ENCODE assay signal across 14 cellular contexts in the genomic region with DNA sequence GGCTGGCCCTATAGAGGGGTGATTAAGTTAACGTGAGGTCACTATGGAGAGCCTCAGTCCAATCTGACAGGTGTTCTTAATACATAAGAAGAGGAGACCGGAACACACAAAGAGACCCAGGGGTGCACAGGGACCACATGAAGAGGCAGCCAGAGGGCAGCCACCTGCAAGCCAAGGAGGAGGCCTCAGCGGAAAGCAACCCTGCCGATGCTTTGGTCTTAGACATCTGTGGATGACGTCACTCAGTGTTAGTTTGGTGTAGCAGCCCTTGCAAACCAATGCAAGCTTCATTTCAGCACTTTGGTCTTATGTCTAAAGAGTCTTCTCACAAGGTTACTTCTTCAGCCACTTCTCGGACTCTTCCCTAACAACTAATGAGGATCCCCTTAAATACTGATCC. TPM values are rescaled to one million over a fixed set of nuclear protein-coding genes. Genes with fewer than 3 reads are reported as not detected.
DNase-seq lines count a peak whose midpoint lies in the region; ATAC-seq, FAIRE-seq and TF ChIP-seq lines count a peak whose summit lies in the region.
"Had no signal": no experiment of that assay in that cellular context is flagged by ENCODE, and none has a peak within 500 bp of the region (broad histone marks: within the 10 kb centered on the region; RNA-seq: fewer than 3 reads in every experiment).

No MANE protein-coding gene starts in this region.

- H3K9ac ChIP-seq in GM12878 (ENCODE audit: control insufficient read depth, insufficient read depth, low read length) = 0 out of 2 replicates have a peak overlapping the region, but pooled peaks have one; percentile 2

- intact Hi-C loops in GM12878 (cut with micrococcal nuclease; ENCODE audit: unreplicated experiment) = loop anchor here (10.0 kb wide), 1 partner anchor 380 kb away; no protein-coding TSS in a partner anchor
- intact Hi-C loops in ovary (cut with DNase I) = no loop called here

- no peak overlapping the region for H3K4me3 ChIP-seq in GM12878
- no peak overlapping the region for H3K4me3 ChIP-seq in ovary
- H3K4me3 ChIP-seq: transverse colon had no signal

- TF ChIP-seq POLR2A in GM15510 (IDR thresholded peaks at IDR 0.05; ENCODE audit: borderline replicate concordance, extremely low read depth, insufficient read length) (peak; percentile 43), GM12878 (IDR thresholded peaks at IDR 0.05; ENCODE audit: low read depth, low read length) (peak; percentile 34; the same call in 1 of the 2 replicates), ovary (IDR thresholded peaks at IDR 0.05) (no peak)

- H3K4me1 Mint-ChIP-seq in nephron progenitor cell = peaks cover 6% of the 10 kb centered on the region

- no peaks in the 10 kb centered on the region for H4K20me1 ChIP-seq in GM12878 (ENCODE audit: control insufficient read depth, insufficient read depth)

- H2AFZ ChIP-seq in GM12878 (ENCODE audit: control insufficient read depth, low read depth, low read length) = peak overlapping the region; percentile 18

- H3K27me3 ChIP-seq in GM12878 (replicated peaks in 1 of 2; ENCODE audit: control insufficient read depth in 2 of 2, insufficient read depth in 2 of 2, low read length in 1 of 2) (no peaks in the 10 kb centered on the region), ovary (no peaks in the 10 kb centered on the region)
- H3K27me3 ChIP-seq: transverse colon had no signal

- H3K4me1 ChIP-seq in GM12878 (ENCODE audit: control insufficient read depth, insufficient read depth, low read length) = peaks cover 89% of the 10 kb centered on the region
- no peaks in the 10 kb centered on the region for H3K4me1 ChIP-seq in ovary (ENCODE audit: insufficient read depth)
- H3K4me1 ChIP-seq: transverse colon had no signal

- TF ChIP-seq EP300 in GM12878 (IDR thresholded peaks at IDR 0.05; ENCODE audit: borderline replicate concordance in 1 of 2, control insufficient read depth in 1 of 2, low read depth in 2 of 2, low read length in 2 of 2) (no peak), ovary (IDR thresholded peaks at IDR 0.05) (no peak)

- H3K27ac ChIP-seq in GM12878 (ENCODE audit: control insufficient read depth, insufficient read depth) (peak overlapping the region; percentile 97), ovary (no peak overlapping the region)
- H3K27ac ChIP-seq: transverse colon, VCaP had no signal

- no peak overlapping the region for H3K4me3 Mint-ChIP-seq in nephron progenitor cell
- H3K4me3 Mint-ChIP-seq: CD4-positive, alpha-beta T cell had no signal

- no peak overlapping the region for H3K27ac Mint-ChIP-seq in nephron progenitor cell
- H3K27ac Mint-ChIP-seq: CD4-positive, alpha-beta T cell had no signal

- peaks cover 15% of the 10 kb centered on the region for H3K27me3 Mint-ChIP-seq in nephron progenitor cell (ENCODE audit: low read depth, poor library complexity)

- CTCF ChIA-PET in GM12878 (lab: Yijun Ruan, JAX) = interaction anchor here (1.0 to 13.2 kb wide), 4 partner anchors 8 to 33 kb away, joined by 3 to 220 read pairs (median 28); no protein-coding TSS in a partner anchor

- WGBS in GM12878 (ENCODE audit: insufficient coverage, insufficient replicate concordance, low lambda C conversion rate, missing lambda C conversion rate) = 73% methylated on average over 6 of the region's 6 CpGs
- 86 to 89% (median 89%) methylated on average over 6 of the region's 6 CpGs for WGBS in ovary, 3 donors

- in situ Hi-C loops in GM12878 (cut with MboI) = no loop called here

- H3K9me3 ChIP-seq in GM12878 (replicated peaks; ENCODE audit: control insufficient read depth, insufficient read depth, low read length) = no peaks in the 10 kb centered on the region
- no peaks in the 10 kb centered on the region for H3K9me3 ChIP-seq in ovary
- H3K9me3 ChIP-seq: transverse colon had no signal

- POLR2A ChIA-PET in GM12878 (lab: Charles Lee) = interaction anchor here (0.6 to 11.3 kb wide), 8 partner anchors 9 to 256 kb away, joined by 3 to 212 read pairs (median 3); no protein-coding TSS in a partner anchor

- RAD21 ChIA-PET in GM12878 (lab: Charles Lee; ENCODE audit: unreplicated experiment) = interaction anchor here (0.6 to 11.6 kb wide), 7 partner anchors 10 to 229 kb away, joined by 3 to 126 read pairs (median 4); no protein-coding TSS in a partner anchor

- H3K36me3 ChIP-seq in GM12878 (ENCODE audit: control insufficient read depth in 2 of 2, insufficient read depth in 2 of 2, low read length in 1 of 2) (no peaks in the 10 kb centered on the region), ovary (no peaks in the 10 kb centered on the region)
- H3K36me3 ChIP-seq: transverse colon had no signal

- peaks cover 5% of the 10 kb centered on the region for H3K79me2 ChIP-seq in GM12878 (ENCODE audit: control insufficient read depth, insufficient read depth, low read length)

- peak; percentile 40 for DNase-seq in GM12878 (ENCODE audit: low read depth, low spot score)
- no peak for DNase-seq in NCI-H2107 treated with DMSO at 0.1 percent for 48 hours (lab: John Stamatoyannopoulos, UW; ENCODE audit: unreplicated experiment)
- no peak for DNase-seq in ovary
- DNase-seq in NCI-H82 (lab: John Stamatoyannopoulos, UW) = no peak
- no peak for DNase-seq in nephron progenitor cell
- DNase-seq: central memory CD4-positive, alpha-beta T cell; NCI-H2029 treated with DMSO at 0.1 percent for 48 hours; stimulated activated CD4-positive, alpha-beta T cell treated with anti-CD3 and anti-CD28 coated beads, Interleukin-4, amount 100 ng/mL, for 4 hours; transverse colon had no signal

- peak; percentile 64 for TF ChIP-seq RAD21 in GM12878 (IDR thresholded peaks at IDR 0.05; ENCODE audit: insufficient read depth, low read depth, low read length)

- peak; percentile 70 for FAIRE-seq in GM12878 (lab: Jason Lieb, UNC)

- H3K4me2 ChIP-seq in GM12878 (ENCODE audit: control insufficient read depth, insufficient read depth) = peak overlapping the region; percentile 28; the same call in 1 of the 2 replicates

- no peaks in the 10 kb centered on the region for H3K36me3 Mint-ChIP-seq in nephron progenitor cell (ENCODE audit: low read depth)

- TF ChIP-seq CTCF in GM12878 (IDR thresholded peaks at IDR 0.05 in 2 of 3, conservative IDR thresholded peaks at IDR 0.05 in 1 of 3; ENCODE audit: control insufficient read depth in 2 of 3, extremely low read depth in 1 of 3, insufficient read depth in 1 of 3, low read depth in 3 of 3, low read length in 3 of 3) (no peak), ovary (IDR thresholded peaks at IDR 0.05) (no peak), nephron progenitor cell (IDR thresholded peaks at IDR 0.05) (no peak)

- SMC1A ChIA-PET in GM12878 (lab: Charles Lee; ENCODE audit: uncharacterized antibody, unreplicated experiment) = interaction anchor here (0.7 to 4.0 kb wide), 6 partner anchors 9 to 81 kb away, joined by 3 to 17 read pairs (median 8); no protein-coding TSS in a partner anchor

- no TSS peak for BruUV-seq in GM12878 (replicated peaks; lab: Mats Ljungman, UMichigan)

- no peaks in the 10 kb centered on the region for H3K9me3 Mint-ChIP-seq in nephron progenitor cell
- H3K9me3 Mint-ChIP-seq: CD4-positive, alpha-beta T cell had no signal

- ATAC-seq in GM19455 (IDR thresholded peaks at IDR 0.05; ENCODE audit: unreplicated experiment) (peak; percentile 38), HG03095 (IDR thresholded peaks at IDR 0.05; ENCODE audit: unreplicated experiment) (peak; percentile 26), GM12878 (no peak)

TF ChIP-seq in GM12878, 131 proteins besides CTCF, POLR2A, EP300 and RAD21 (continues in another document):
- TF ChIP-seq, protein P1, sequence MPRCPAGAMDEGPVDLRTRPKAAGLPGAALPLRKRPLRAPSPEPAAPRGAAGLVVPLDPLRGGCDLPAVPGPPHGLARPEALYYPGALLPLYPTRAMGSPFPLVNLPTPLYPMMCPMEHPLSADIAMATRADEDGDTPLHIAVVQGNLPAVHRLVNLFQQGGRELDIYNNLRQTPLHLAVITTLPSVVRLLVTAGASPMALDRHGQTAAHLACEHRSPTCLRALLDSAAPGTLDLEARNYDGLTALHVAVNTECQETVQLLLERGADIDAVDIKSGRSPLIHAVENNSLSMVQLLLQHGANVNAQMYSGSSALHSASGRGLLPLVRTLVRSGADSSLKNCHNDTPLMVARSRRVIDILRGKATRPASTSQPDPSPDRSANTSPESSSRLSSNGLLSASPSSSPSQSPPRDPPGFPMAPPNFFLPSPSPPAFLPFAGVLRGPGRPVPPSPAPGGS (IDR thresholded peaks at IDR 0.05; ENCODE audit: borderline replicate concordance, insufficient read depth, low read depth, low read length, poor library complexity, severe bottlenecking) = no peak
- TF ChIP-seq, protein P2, sequence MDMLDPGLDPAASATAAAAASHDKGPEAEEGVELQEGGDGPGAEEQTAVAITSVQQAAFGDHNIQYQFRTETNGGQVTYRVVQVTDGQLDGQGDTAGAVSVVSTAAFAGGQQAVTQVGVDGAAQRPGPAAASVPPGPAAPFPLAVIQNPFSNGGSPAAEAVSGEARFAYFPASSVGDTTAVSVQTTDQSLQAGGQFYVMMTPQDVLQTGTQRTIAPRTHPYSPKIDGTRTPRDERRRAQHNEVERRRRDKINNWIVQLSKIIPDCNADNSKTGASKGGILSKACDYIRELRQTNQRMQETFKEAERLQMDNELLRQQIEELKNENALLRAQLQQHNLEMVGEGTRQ (IDR thresholded peaks at IDR 0.05; ENCODE audit: borderline replicate concordance, low read depth, low read length) = no peak
- TF ChIP-seq RBBP5 (conservative IDR thresholded peaks at IDR 0.05) (no peak), PAX5 (IDR thresholded peaks at IDR 0.05; ENCODE audit: borderline replicate concordance, low read depth, low read length) (0 out of 2 replicates have a peak, but pooled peaks have one; percentile 30), BMI1 (IDR thresholded peaks at IDR 0.05; ENCODE audit: borderline replicate concordance) (no peak)

RNA-seq across cellular contexts. Expression of a gene that starts 47.6 kb away (rescaled TPM):
- total RNA-seq in GM12878 (2013; cell fraction: nucleolus; rRNA removed) = 108 and 136 TPM in 2 replicates
- total RNA-seq in GM12878 (2014; rRNA removed) (179 and 190 TPM in 2 replicates), GM12878 (2014; rRNA removed; fragmentation: Illumina TruSeq; extraction: Trizol) (104 and 111 TPM in 2 replicates), GM12878 (2021) (120 and 127 TPM in 2 replicates), ovary (100 to 1,000 TPM in 3 of 7 donors, 10 to 100 TPM in 4; 87.5 to 138 (median 91.3) TPM)
- 70.6 TPM for polyA plus RNA-seq in GM12878 (2011; ENCODE audit: low read depth)
- polyA plus RNA-seq in GM12878 (2011; rRNA removed) (68.5 and 132 TPM in 2 replicates), GM12878 (2014; fragmentation: Illumina TruSeq; extraction: Trizol) (65.4 and 96.1 TPM in 2 replicates), GM12878 (2014; fragmentation: Nextera tagmentation; extraction: Ambion mirVana) (10 to 100 TPM; 52.4 to 78.6 TPM), GM12878 (2014; rRNA removed) (194 and 209 TPM in 2 replicates), GM12878 (2016; fragmentation: Nextera tagmentation; extraction: Ambion mirVana) (100 to 1,000 TPM; 153 to 154 TPM), ovary (100 to 1,000 TPM in 1 of 2 donors, 10 to 100 TPM in 1; 93.2 to 104 TPM)
- polyA plus RNA-seq in GM12878 (2011; cell fraction: cytosol; rRNA removed) = 195 and 247 TPM in 2 replicates
- 168 and 195 TPM in 2 replicates for polyA plus RNA-seq in GM12878 (2011; cell fraction: nucleus; rRNA removed)
- 91.5 and 110 TPM in 2 replicates for polyA plus RNA-seq in GM12878 (2012)
- 81.4 and 134 TPM in 2 replicates for polyA minus RNA-seq in GM12878 (2011; rRNA and poly(A)+ RNA removed)
- 31.9 and 41.0 TPM in 2 replicates for polyA minus RNA-seq in GM12878 (2011; cell fraction: cytosol; rRNA and poly(A)+ RNA removed)
- 33.0 and 70.1 TPM in 2 replicates for polyA minus RNA-seq in GM12878 (2011; cell fraction: nucleus; rRNA and poly(A)+ RNA removed)
